Comparison of ENCODE assay signal across 13 cellular contexts in genomic region chr11:1888347-1888753, GRCh38. TPM values are rescaled to one million over a fixed set of nuclear protein-coding genes. Genes with fewer than 3 reads are reported as not detected.
A peak's percentile ranks its signal among the peaks of the same experiment; 100 is the strongest.
DNase-seq lines count a peak whose midpoint lies in the region; ATAC-seq and TF ChIP-seq lines count a peak whose summit lies in the region.
"Had no signal": no experiment of that assay in that cellular context is flagged by ENCODE, and none has a peak within 500 bp of the region (broad histone marks: within the 10 kb centered on the region; RNA-seq: fewer than 3 reads in every experiment).

No MANE protein-coding gene starts in this region.

- H3K36me3 ChIP-seq in SK-N-SH (replicated peaks in 1 of 2; ENCODE audit: control insufficient read depth in 1 of 2, insufficient read depth in 2 of 2, low read length in 1 of 2) (no peaks in the 10 kb centered on the region), osteoblast (ENCODE audit: insufficient read depth, low read length) (peaks cover 12% of the 10 kb centered on the region)

- H3K27ac Mint-ChIP-seq in activated naive CD8-positive, alpha-beta T cell treated with anti-CD3 and anti-CD28 coated beads, Interleukin-2, amount 50 U/mL, for 24 hours, result peak overlapping the region; percentile 89

- H3K9me2 ChIP-seq in SK-N-SH, result no peaks in the 10 kb centered on the region

- WGBS in SK-N-SH (ENCODE audit: low lambda C conversion rate), result 47% methylated on average over 6 of the region's 9 CpGs

- H3K4me1 ChIP-seq in SK-N-SH (ENCODE audit: control insufficient read depth in 1 of 2, insufficient read depth in 2 of 2, low read depth in 1 of 2, low read length in 1 of 2), result peaks cover 0 to 6% of the 10 kb centered on the region in 2 experiments; a peak in 1 of 4 replicates
- H3K4me1 ChIP-seq in osteoblast (ENCODE audit: insufficient read depth, low read length), result no peaks in the 10 kb centered on the region

- no peaks in the 10 kb centered on the region for H4K20me1 ChIP-seq in SK-N-SH (ENCODE audit: insufficient read depth)
- H4K20me1 ChIP-seq in osteoblast (ENCODE audit: insufficient read depth, low read length), result no peaks in the 10 kb centered on the region

- ATAC-seq in SK-N-SH treated with all-trans-retinoic acid at 6 μM for 48 hours (no peak), HG03469 (IDR thresholded peaks at IDR 0.05; ENCODE audit: unreplicated experiment) (no peak), HG03097 (IDR thresholded peaks at IDR 0.05; ENCODE audit: low FRiP score, unreplicated experiment) (no peak)
- no peak for ATAC-seq in activated naive CD8-positive, alpha-beta T cell treated with anti-CD3 and anti-CD28 coated beads, Interleukin-2, amount 50 U/mL, for 24 hours
- ATAC-seq: body of pancreas had no signal

- no peak for TF ChIP-seq RAD21 in SK-N-SH (IDR thresholded peaks at IDR 0.05; ENCODE audit: low read length)

- no peaks in the 10 kb centered on the region for H3F3A ChIP-seq in SK-N-SH (replicated peaks; ENCODE audit: insufficient read depth)

- POLR2A ChIA-PET in SK-N-SH (lab: Yijun Ruan, JAX), result no interaction called here

- peak; percentile 39 for DNase-seq in SK-N-SH
- peak; percentile 11 for DNase-seq in GM13977 (ENCODE audit: low spot score)
- no peak for DNase-seq in activated naive CD8-positive, alpha-beta T cell treated with anti-CD3 and anti-CD28 coated beads, Interleukin-2, amount 50 U/mL, for 24 hours
- peak; percentile 72 for DNase-seq in osteoblast (ENCODE audit: insufficient read length, low spot score, missing footprints)
- no peak for DNase-seq in NCI-H774 (lab: John Stamatoyannopoulos, UW)
- DNase-seq: foreskin melanocyte, NCI-H526, RPMI8226 had no signal

- no peak for TF ChIP-seq EP300 in SK-N-SH (IDR thresholded peaks at IDR 0.05; ENCODE audit: borderline replicate concordance in 1 of 2, low read depth in 1 of 2, low read length in 1 of 2)

- H3K9me3 Mint-ChIP-seq in activated naive CD8-positive, alpha-beta T cell treated with anti-CD3 and anti-CD28 coated beads, Interleukin-2, amount 50 U/mL, for 24 hours, result peaks cover under 1% of the 10 kb centered on the region

- no peak overlapping the region for H3K9ac ChIP-seq in SK-N-SH

- no peak overlapping the region for H3K27ac ChIP-seq in SK-N-SH (ENCODE audit: low read depth in 2 of 2, low read length in 1 of 2)
- no peak overlapping the region for H3K27ac ChIP-seq in osteoblast (ENCODE audit: low read depth, low read length)
- H3K27ac ChIP-seq: 22Rv1, body of pancreas had no signal

- H3K4me3 ChIP-seq in SK-N-SH (ENCODE audit: low read depth in 2 of 2, low read length in 1 of 2) (no peak overlapping the region), osteoblast (ENCODE audit: insufficient read depth, low read length) (no peak overlapping the region)
- H3K4me3 ChIP-seq: body of pancreas had no signal

- no peak overlapping the region for H3K4me2 ChIP-seq in SK-N-SH
- no peak overlapping the region for H3K4me2 ChIP-seq in osteoblast (ENCODE audit: insufficient read depth, low read length)

- H3K79me2 ChIP-seq in SK-N-SH (ENCODE audit: insufficient read depth) (no peaks in the 10 kb centered on the region), osteoblast (ENCODE audit: insufficient read depth, low read length) (no peaks in the 10 kb centered on the region)

- peaks cover 35% of the 10 kb centered on the region for H3K4me1 Mint-ChIP-seq in activated naive CD8-positive, alpha-beta T cell treated with anti-CD3 and anti-CD28 coated beads, Interleukin-2, amount 50 U/mL, for 24 hours

- H3K27me3 Mint-ChIP-seq in activated naive CD8-positive, alpha-beta T cell treated with anti-CD3 and anti-CD28 coated beads, Interleukin-2, amount 50 U/mL, for 24 hours, result no peaks in the 10 kb centered on the region

- in situ Hi-C loops in GM13977 (cut with MboI; ENCODE audit: low pct_unique_long_range_greater_than_20kb, low sequenced_read_pairs, unreplicated experiment), result no loop called here

- no peaks in the 10 kb centered on the region for H3K9me3 ChIP-seq in SK-N-SH
- H3K9me3 ChIP-seq in osteoblast (ENCODE audit: low read depth, low read length), result no peaks in the 10 kb centered on the region
- H3K9me3 ChIP-seq: body of pancreas had no signal

- H3K27me3 ChIP-seq in SK-N-SH (ENCODE audit: insufficient read depth), result no peaks in the 10 kb centered on the region
- no peaks in the 10 kb centered on the region for H3K27me3 ChIP-seq in osteoblast (ENCODE audit: insufficient read depth, low read length)
- H3K27me3 ChIP-seq: body of pancreas had no signal

- CTCF ChIA-PET in SK-N-SH (lab: Yijun Ruan, JAX), result interaction anchor here (0.7 to 2.1 kb wide), 5 partner anchors 12 to 263 kb away, joined by 3 to 11 read pairs (median 4); no protein-coding TSS in a partner anchor

- no peak for TF ChIP-seq CTCF in SK-N-SH (IDR thresholded peaks at IDR 0.05)
- no peak for TF ChIP-seq CTCF in GM13977 (IDR thresholded peaks at IDR 0.05; ENCODE audit: extremely low read depth, insufficient read depth, missing control alignments)
- TF ChIP-seq CTCF in osteoblast (IDR thresholded peaks at IDR 0.05; ENCODE audit: extremely low read depth, low read depth, low read length), result no peak

- H2AFZ ChIP-seq in SK-N-SH (ENCODE audit: low read depth) (no peak overlapping the region), osteoblast (ENCODE audit: low read length) (no peak overlapping the region)

- peaks cover 14% of the 10 kb centered on the region for H3K36me3 Mint-ChIP-seq in activated naive CD8-positive, alpha-beta T cell treated with anti-CD3 and anti-CD28 coated beads, Interleukin-2, amount 50 U/mL, for 24 hours (ENCODE audit: low read depth)

- peak overlapping the region; percentile 79 for H3K4me3 Mint-ChIP-seq in activated naive CD8-positive, alpha-beta T cell treated with anti-CD3 and anti-CD28 coated beads, Interleukin-2, amount 50 U/mL, for 24 hours

TF ChIP-seq in SK-N-SH, 30 proteins besides CTCF, POLR2A, EP300 and RAD21 (continues in another document):
- no peak for TF ChIP-seq MEF2A (IDR thresholded peaks at IDR 0.05; ENCODE audit: borderline replicate concordance, low read depth)
- TF ChIP-seq MXI1 (IDR thresholded peaks at IDR 0.05; ENCODE audit: low read depth, low read length), result no peak
- TF ChIP-seq USF1 (IDR thresholded peaks at IDR 0.05; ENCODE audit: borderline replicate concordance, low read depth), result no peak

TF ChIP-seq in SK-N-SH treated with all-trans-retinoic acid at 6 μM for 48 hours, 23 proteins besides CTCF, POLR2A, EP300 and RAD21 (continues in another document):
- TF ChIP-seq ZNF8 (CRISPR knock-in tag; IDR thresholded peaks at IDR 0.05), result no peak
- TF ChIP-seq OSR1 (CRISPR knock-in tag; IDR thresholded peaks at IDR 0.05), result no peak
- no peak for TF ChIP-seq ZNF565 (CRISPR knock-in tag; conservative IDR thresholded peaks at IDR 0.05; ENCODE audit: low read depth)
- no peak for TF ChIP-seq TOX (CRISPR knock-in tag; IDR thresholded peaks at IDR 0.05; ENCODE audit: borderline replicate concordance)
- TF ChIP-seq CREB5 (CRISPR knock-in tag; IDR thresholded peaks at IDR 0.05; ENCODE audit: low read depth), result no peak
- TF ChIP-seq SNAI2 (CRISPR knock-in tag; IDR thresholded peaks at IDR 0.05), result no peak
- no peak for TF ChIP-seq BACH2 (CRISPR knock-in tag; IDR thresholded peaks at IDR 0.05; ENCODE audit: borderline replicate concordance)
- TF ChIP-seq ARNTL (CRISPR knock-in tag; IDR thresholded peaks at IDR 0.05; ENCODE audit: borderline replicate concordance, low read depth), result no peak
- no peak for TF ChIP-seq TCF4 (CRISPR knock-in tag; IDR thresholded peaks at IDR 0.05; ENCODE audit: borderline replicate concordance)

RNA-seq across cellular contexts. Expression of gene PRR33, which starts 3.3 kb away (rescaled TPM):
- polyA plus RNA-seq in SK-N-SH (2012; rRNA removed), result not detected in 2 replicates
- not detected in 2 replicates for polyA plus RNA-seq in SK-N-SH (2012; cell fraction: cytosol; rRNA removed)
- polyA plus RNA-seq in SK-N-SH (2012; cell fraction: nucleus; rRNA removed), result not detected in 2 replicates
- total RNA-seq in osteoblast, result not detected in 2 replicates
- total RNA-seq: body of pancreas had no signal

RNA-seq across cellular contexts. Expression of gene TNNT3, which starts 31.2 kb away (rescaled TPM):
- not detected in 2 replicates for polyA plus RNA-seq in SK-N-SH (2012; rRNA removed)
- polyA plus RNA-seq in SK-N-SH (2012; cell fraction: cytosol; rRNA removed), result not detected in 2 replicates
- polyA plus RNA-seq in SK-N-SH (2012; cell fraction: nucleus; rRNA removed), result 0.08 TPM in 1 of 2 replicates, not detected in the other
- total RNA-seq in osteoblast, result not detected in 2 replicates

RNA-seq across cellular contexts. Expression of gene LSP1, which starts 35.5 kb away (rescaled TPM):
- polyA plus RNA-seq in SK-N-SH (2012; rRNA removed), result 0.34 and 0.38 TPM in 2 replicates
- polyA plus RNA-seq in SK-N-SH (2012; cell fraction: cytosol; rRNA removed), result 0.22 and 0.46 TPM in 2 replicates
- 0.19 and 0.54 TPM in 2 replicates for polyA plus RNA-seq in SK-N-SH (2012; cell fraction: nucleus; rRNA removed)
- total RNA-seq in osteoblast, result 41.0 and 54.6 TPM in 2 replicates

RNA-seq across cellular contexts. Expression of gene TNNI2, which starts 49.6 kb away (rescaled TPM):
- polyA plus RNA-seq in SK-N-SH (2012; rRNA removed), result not detected in 2 replicates
- 0.04 and 0.06 TPM in 2 replicates for polyA plus RNA-seq in SK-N-SH (2012; cell fraction: cytosol; rRNA removed)
- 0.14 and 0.26 TPM in 2 replicates for polyA plus RNA-seq in SK-N-SH (2012; cell fraction: nucleus; rRNA removed)
- total RNA-seq in osteoblast, result not detected in 2 replicates

RNA-seq across cellular contexts. Expression of gene SYT8, which starts 53.6 kb away (rescaled TPM):
- polyA plus RNA-seq in SK-N-SH (2012; rRNA removed), result not detected in 2 replicates
- polyA plus RNA-seq in SK-N-SH (2012; cell fraction: cytosol; rRNA removed), result not detected in 2 replicates
- 0.13 and 0.15 TPM in 2 replicates for polyA plus RNA-seq in SK-N-SH (2012; cell fraction: nucleus; rRNA removed)
- 0.36 and 0.59 TPM in 2 replicates for total RNA-seq in osteoblast

Comparison
In these comparisons a context has a peak if more than half of its experiments do, and no peak if none do; other contexts are left out.
1. DNase-seq: peak in SK-N-SH (single experiment), GM13977 (single experiment) and osteoblast (single experiment); none in activated naive CD8-positive, alpha-beta T cell treated with anti-CD3 and anti-CD28 coated beads, Interleukin-2, amount 50 U/mL, for 24 hours (single experiment) and NCI-H774 (single experiment).